In the genomic region with DNA sequence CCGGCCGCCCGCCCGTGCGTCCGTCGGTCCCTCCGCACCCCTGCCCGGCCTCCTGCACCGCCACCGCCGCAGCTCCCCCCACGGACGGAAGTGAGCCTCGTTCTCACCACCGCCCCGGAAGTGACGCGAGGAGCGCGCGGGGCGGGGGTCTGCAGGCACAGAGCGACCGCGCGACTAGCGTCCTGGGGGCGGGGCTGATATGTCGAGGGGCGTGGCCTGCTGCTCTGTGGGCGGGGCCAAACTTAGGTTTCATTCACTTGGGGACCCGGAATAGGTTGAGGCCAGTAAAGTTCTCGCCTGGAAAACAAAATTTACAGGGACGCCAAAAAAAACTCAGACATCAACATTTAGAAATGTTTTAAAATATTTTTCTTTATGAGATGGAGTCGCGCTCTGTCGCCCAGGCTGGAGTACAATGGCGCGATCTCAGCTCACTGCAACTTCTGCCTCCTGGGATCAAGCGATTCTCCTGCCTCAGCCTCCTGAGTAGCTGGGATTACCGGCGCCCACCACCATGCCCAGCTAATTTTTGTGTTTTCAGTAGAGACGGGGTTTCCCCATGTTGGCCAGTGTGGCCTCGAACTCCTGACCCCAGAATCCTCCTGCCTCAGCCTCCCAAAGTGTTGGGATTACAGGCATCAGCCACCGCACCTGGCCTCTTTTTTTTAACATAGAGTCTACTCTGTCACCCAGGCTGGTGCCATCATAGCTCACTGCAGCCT, we compare ENCODE assay signal across 8 cellular contexts. TPM values are rescaled to one million over a fixed set of nuclear protein-coding genes. Genes with fewer than 3 reads are reported as not detected.
DNase-seq lines count a peak whose midpoint lies in the region; ATAC-seq and TF ChIP-seq lines count a peak whose summit lies in the region.
"Not testable (repeated sequence)": the region's sequence is repeated elsewhere in the genome, so short reads cannot be mapped to it uniquely, and the experiment has no call there.

Gene ABHD17A, minus strand, starts transcription at position 99 of the 722 bp plus-strand sequence. CDS start 3,930 bp downstream, outside the sequence.

- not testable (repeated sequence) for TF ChIP-seq CTCF in Calu3 (IDR thresholded peaks at IDR 0.05; ENCODE audit: unreplicated experiment)

- peak within 1 kb of the TSS; percentile 91 for H3K4me3 Mint-ChIP-seq in Calu3 (ENCODE audit: low read depth, unreplicated experiment)
- peak within 1 kb of the TSS; percentile 96 to 99 for H3K4me3 Mint-ChIP-seq in activated T-cell treated with anti-CD3 and anti-CD28 coated beads, Interleukin-2, amount 50 U/mL, for 72 hours

- BruUV-seq in Calu3 (replicated peaks; lab: Mats Ljungman, UMichigan) = not testable (repeated sequence)

- DNase-seq in Calu3 = peak; percentile 90
- peak; percentile 89 for DNase-seq in LHCN-M2 (ENCODE audit: low read depth)
- DNase-seq in RPMI7951 (ENCODE audit: low read depth) = peak; percentile 91
- peak; percentile 94 to 96 for DNase-seq in activated T-cell treated with anti-CD3 and anti-CD28 coated beads, Interleukin-2, amount 50 U/mL, for 72 hours
- DNase-seq in erythroblast (lab: John Stamatoyannopoulos, UW) = peak; percentile 96 to 98
- peak; percentile 95 for DNase-seq in mucosa of gallbladder (ENCODE audit: low spot score)
- peak; percentile 92 to 96 for DNase-seq in stimulated activated CD8-positive, alpha-beta memory T cell treated with anti-CD3 and anti-CD28 coated beads, Interleukin-2, amount 100 ng/mL, for 48 hours (ENCODE audit: low read depth in 2 of 2)

- peak; percentile 49 for ATAC-seq in GM21717 (IDR thresholded peaks at IDR 0.05; ENCODE audit: unreplicated experiment)
- peak; percentile 88 to 89 for ATAC-seq in activated T-cell treated with anti-CD3 and anti-CD28 coated beads, Interleukin-2, amount 50 U/mL, for 72 hours (replicated peaks in 1 of 2)

- H3K27ac Mint-ChIP-seq in Calu3 (ENCODE audit: unreplicated experiment) = peak within 1 kb of the TSS; percentile 77
- H3K27ac Mint-ChIP-seq in activated T-cell treated with anti-CD3 and anti-CD28 coated beads, Interleukin-2, amount 50 U/mL, for 72 hours = peak within 1 kb of the TSS; percentile 90

- TF ChIP-seq POLR2A in erythroblast (IDR thresholded peaks at IDR 0.05; ENCODE audit: low read length) = peak; percentile 26

- peaks cover 19% of the 10 kb centered on the region for H3K36me3 Mint-ChIP-seq in Calu3 (ENCODE audit: insufficient read depth, unreplicated experiment)
- peaks cover 5 to 15% of the 10 kb centered on the region in 2 donors for H3K36me3 Mint-ChIP-seq in activated T-cell treated with anti-CD3 and anti-CD28 coated beads, Interleukin-2, amount 50 U/mL, for 72 hours (ENCODE audit: insufficient read depth in 2 of 2)

- not testable (repeated sequence) for H3K9me3 Mint-ChIP-seq in Calu3 (ENCODE audit: low read depth, unreplicated experiment); activated T-cell treated with anti-CD3 and anti-CD28 coated beads, Interleukin-2, amount 50 U/mL, for 72 hours

- intact Hi-C loops in Calu3 (cut with micrococcal nuclease; ENCODE audit: unreplicated experiment) = not testable (repeated sequence)

- not testable (repeated sequence) for H3K27me3 Mint-ChIP-seq in Calu3 (ENCODE audit: unreplicated experiment); activated T-cell treated with anti-CD3 and anti-CD28 coated beads, Interleukin-2, amount 50 U/mL, for 72 hours (ENCODE audit: low read depth)

- CTCF ChIA-PET in Calu3 (lab: Charles Lee) = interaction anchor here (0.6 to 1.2 kb wide), 4 partner anchors 9 to 427 kb away, joined by 3 to 5 read pairs (median 4); no protein-coding TSS in a partner anchor

- H3K4me1 Mint-ChIP-seq in Calu3 (ENCODE audit: low read depth, unreplicated experiment) = peaks cover 28% of the 10 kb centered on the region
- peaks cover 33% of the 10 kb centered on the region for H3K4me1 Mint-ChIP-seq in activated T-cell treated with anti-CD3 and anti-CD28 coated beads, Interleukin-2, amount 50 U/mL, for 72 hours (ENCODE audit: low read depth)

RNA-seq across cellular contexts. Expression of gene ABHD17A, which starts in this region (rescaled TPM):
- total RNA-seq in Calu3 (2022) (35.2 and 36.9 TPM in 2 replicates), LHCN-M2 (2014; rRNA removed) (118 and 132 TPM in 2 replicates), mucosa of gallbladder (85.2 TPM)
- polyA plus RNA-seq in LHCN-M2 (2012) = 57.7 TPM
- 42.1 and 61.5 TPM in 2 replicates for total RNA-seq in RPMI7951 (2014; rRNA removed; shearing (Covaris generic))
- 10 to 100 TPM; 84.2 to 92.1 TPM for total RNA-seq in activated T-cell treated with anti-CD3 and anti-CD28 coated beads, Interleukin-2, amount 50 U/mL, for 72 hours

Comparison
In these comparisons a context has a peak if more than half of its experiments do, and no peak if none do; other contexts are left out.
1. Peak in every context shown above with its lines: DNase-seq and ATAC-seq.